In the genomic region with DNA sequence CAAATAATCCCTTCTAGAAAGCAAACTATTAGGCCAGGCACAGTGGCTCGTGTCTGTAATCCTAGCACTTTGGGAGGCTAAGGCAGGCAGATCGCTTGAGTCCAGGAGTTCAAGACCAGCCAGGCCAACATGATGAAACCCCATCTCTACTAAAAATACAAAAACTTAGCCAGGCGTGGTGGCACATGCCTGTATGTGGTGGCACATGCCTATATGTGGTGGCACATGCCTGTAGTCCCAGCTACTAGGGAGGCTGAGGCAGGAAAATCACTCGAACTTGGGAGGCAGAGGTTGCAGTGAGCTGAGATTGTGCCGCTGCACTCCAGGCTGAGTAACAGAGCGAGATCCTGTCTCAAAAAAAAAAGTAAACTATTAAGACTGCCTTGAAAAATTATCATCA, we compare ENCODE assay signal across 1 cellular context.
DNase-seq lines count a peak whose midpoint lies in the region; ATAC-seq, FAIRE-seq and TF ChIP-seq lines count a peak whose summit lies in the region.
"Not testable (repeated sequence)": the region's sequence is repeated elsewhere in the genome, so short reads cannot be mapped to it uniquely, and the experiment has no call there.

No MANE protein-coding gene starts in this region.

- H2AFZ ChIP-seq in HepG2 (ENCODE audit: low read length) = not testable (repeated sequence)

- not testable (repeated sequence) for TF ChIP-seq POLR2A in HepG2 (IDR thresholded peaks at IDR 0.05; ENCODE audit: insufficient read depth in 1 of 2, low read depth in 2 of 2, low read length in 2 of 2)

- in situ Hi-C loops in HepG2 (cut with HindIII; ENCODE audit: extremely low pct_ligation_motif_present, low pct_unique_long_range_greater_than_20kb) = loop anchor here (5.0 kb wide), 1 partner anchor 841 kb away; no protein-coding TSS in a partner anchor

- not testable (repeated sequence) for H3K27me3 ChIP-seq in HepG2 (ENCODE audit: control insufficient read depth in 1 of 2, insufficient read depth in 2 of 2, low read length in 2 of 2)

- CTCF ChIA-PET in HepG2 (lab: Yijun Ruan, JAX; ENCODE audit: low intra/inter-chr PET ratio, low total read pairs) = not testable (repeated sequence)

- TF ChIP-seq EP300 in HepG2 (IDR thresholded peaks at IDR 0.05; ENCODE audit: low read depth in 2 of 2, low read length in 2 of 2); HepG2 (CRISPR knock-in tag; IDR thresholded peaks at IDR 0.05; ENCODE audit: borderline replicate concordance): not testable (repeated sequence)

- not testable (repeated sequence) for H3K36me3 ChIP-seq in HepG2 (replicated peaks in 1 of 2; ENCODE audit: control insufficient read depth in 1 of 2, insufficient read depth in 2 of 2, low read length in 2 of 2)

- not testable (repeated sequence) for H3K4me3 ChIP-seq in HepG2 (replicated peaks in 1 of 3; ENCODE audit: insufficient read depth in 1 of 3, low read depth in 2 of 3, low read length in 3 of 3)

- H3K9me3 ChIP-seq in HepG2 (ENCODE audit: low read length) = not testable (repeated sequence)

- not testable (repeated sequence) for TF ChIP-seq RAD21 in HepG2 (CRISPR knock-in tag; IDR thresholded peaks at IDR 0.05)

- FAIRE-seq in HepG2 (lab: Jason Lieb, UNC) = not testable (repeated sequence)

- not testable (repeated sequence) for H3K27ac ChIP-seq in HepG2 (ENCODE audit: extremely low read length, insufficient read depth, low read length)

- intact Hi-C loops in HepG2 (cut with micrococcal nuclease; ENCODE audit: unreplicated experiment) = not testable (repeated sequence)

- not testable (repeated sequence) for BruUV-seq in HepG2 (replicated peaks; lab: Mats Ljungman, UMichigan)

- not testable (repeated sequence) for DNase-seq in HepG2 (ENCODE audit: low spot score)

- not testable (repeated sequence) for H3K79me2 ChIP-seq in HepG2 (ENCODE audit: insufficient read depth, low read length)

- not testable (repeated sequence) for H4K20me1 ChIP-seq in HepG2 (ENCODE audit: insufficient read depth, low read length)

- TF ChIP-seq CTCF in HepG2 (CRISPR knock-in tag; IDR thresholded peaks at IDR 0.05) = not testable (repeated sequence)

- H3K9ac ChIP-seq in HepG2 (ENCODE audit: insufficient read depth, low read depth, low read length) = not testable (repeated sequence)

- POLR2A ChIA-PET in HepG2 (lab: Yijun Ruan, JAX) = not testable (repeated sequence)

- ATAC-seq in HepG2 = not testable (repeated sequence)

- H3K4me2 ChIP-seq in HepG2 (ENCODE audit: low read depth, low read length) = not testable (repeated sequence)

- WGBS in HepG2 (ENCODE audit: low lambda C conversion rate) = 26% methylated on average over 6 of the region's 6 CpGs

- not testable (repeated sequence) for H3K4me1 ChIP-seq in HepG2 (ENCODE audit: insufficient read depth, low read length)

TF ChIP-seq in HepG2, 621 proteins besides CTCF, POLR2A, EP300 and RAD21:
- TF ChIP-seq MNT (IDR thresholded peaks at IDR 0.05) = peak; percentile 95
